Comparison of ENCODE assay signal across 31 cellular contexts in genomic region chr1:37354876-37355275, GRCh38.
DNase-seq lines count a peak whose midpoint lies in the region; ATAC-seq and TF ChIP-seq lines count a peak whose summit lies in the region.
"Had no signal": no experiment of that assay in that cellular context is flagged by ENCODE, and none has a peak within 500 bp of the region (broad histone marks: within the 10 kb centered on the region; RNA-seq: fewer than 3 reads in every experiment).

No MANE protein-coding gene starts in this region.

- no peaks in the 10 kb centered on the region for H3K4me1 ChIP-seq in HEK293 (ENCODE audit: control insufficient read depth, insufficient read depth, low read length)
- H3K4me1 ChIP-seq: A549, BE2C, BLaER1, Caco-2 had no signal

- no peak overlapping the region for H3K4me3 ChIP-seq in HEK293 (ENCODE audit: low read depth, low read length)
- peak overlapping the region; percentile 53 for H3K4me3 ChIP-seq in SK-N-MC
- H3K4me3 ChIP-seq: A549; BLaER1; BLaER1 treated with 17β-estradiol and CSF1 and Interleukin-3, amounts not matched to agents 10 nM and 100 nM had no signal

- H3K36me3 ChIP-seq in HEK293 (ENCODE audit: control insufficient read depth in 2 of 2, insufficient read depth in 1 of 2, low read length in 2 of 2) (no peaks in the 10 kb centered on the region), SK-N-MC (ENCODE audit: insufficient read depth, low read length) (no peaks in the 10 kb centered on the region)
- H3K36me3 ChIP-seq: BE2C; BLaER1; BLaER1 treated with 17β-estradiol and CSF1 and Interleukin-3, amounts not matched to agents 10 nM and 100 nM had no signal

- H3K9me3 ChIP-seq in HEK293 (ENCODE audit: control insufficient read depth, insufficient read depth, low read depth, low read length) (no peaks in the 10 kb centered on the region), SK-N-MC (ENCODE audit: low read depth, low read length) (no peaks in the 10 kb centered on the region)
- H3K9me3 ChIP-seq: A549; BE2C; BLaER1; BLaER1 treated with 17β-estradiol and CSF1 and Interleukin-3, amounts not matched to agents 10 nM and 100 nM; Caco-2 had no signal

- H3K36me3 Mint-ChIP-seq in nephron progenitor cell (ENCODE audit: low read depth): no peaks in the 10 kb centered on the region
- no peaks in the 10 kb centered on the region for H3K36me3 Mint-ChIP-seq in effector memory CD8-positive, alpha-beta T cell (ENCODE audit: insufficient read depth)
- H3K36me3 Mint-ChIP-seq: CD14-positive monocyte; CD4-positive, alpha-beta memory T cell; CD4-positive, CD25-positive, alpha-beta regulatory T cell; CD8-positive, alpha-beta memory T cell; CD8-positive, alpha-beta T cell had no signal

- H3K4me1 Mint-ChIP-seq in nephron progenitor cell: no peaks in the 10 kb centered on the region
- H3K4me1 Mint-ChIP-seq in effector memory CD8-positive, alpha-beta T cell (ENCODE audit: low read depth in 2 of 2): no peaks in the 10 kb centered on the region
- H3K4me1 Mint-ChIP-seq: B cell; CD14-positive monocyte; CD4-positive, alpha-beta memory T cell; CD4-positive, CD25-positive, alpha-beta regulatory T cell; CD8-positive, alpha-beta memory T cell had no signal

- CTCF ChIA-PET in HEK293 (lab: Yijun Ruan, JAX): no interaction called here

- H3K27ac Mint-ChIP-seq in nephron progenitor cell: no peak overlapping the region
- H3K27ac Mint-ChIP-seq in effector memory CD8-positive, alpha-beta T cell: no peak overlapping the region
- H3K27ac Mint-ChIP-seq: B cell; CD4-positive, alpha-beta memory T cell; CD4-positive, alpha-beta T cell; CD4-positive, CD25-positive, alpha-beta regulatory T cell; CD8-positive, alpha-beta memory T cell; CD8-positive, alpha-beta T cell had no signal

- H3K9me3 Mint-ChIP-seq in nephron progenitor cell: no peaks in the 10 kb centered on the region
- no peaks in the 10 kb centered on the region for H3K9me3 Mint-ChIP-seq in effector memory CD8-positive, alpha-beta T cell
- H3K9me3 Mint-ChIP-seq: CD4-positive, alpha-beta memory T cell; CD4-positive, alpha-beta T cell; CD8-positive, alpha-beta memory T cell; CD8-positive, alpha-beta T cell had no signal

- POLR2A ChIA-PET in HEK293 (lab: Yijun Ruan, JAX): no interaction called here

- peaks cover 23% of the 10 kb centered on the region for H3K27me3 Mint-ChIP-seq in nephron progenitor cell (ENCODE audit: low read depth, poor library complexity)
- H3K27me3 Mint-ChIP-seq in effector memory CD8-positive, alpha-beta T cell: peaks cover 36 to 59% of the 10 kb centered on the region in 2 donors

- H3K27ac ChIP-seq in HEK293 (ENCODE audit: extremely low read depth, low read depth, low read length) (no peak overlapping the region), SK-N-MC (peak overlapping the region; percentile 44; the same call in 1 of the 2 replicates)
- H3K27ac ChIP-seq: 22Rv1; A549; BLaER1; BLaER1 treated with 17β-estradiol and CSF1 and Interleukin-3, amounts not matched to agents 10 nM and 100 nM; C4-2B had no signal

- no peak for ATAC-seq in SK-N-SH treated with all-trans-retinoic acid at 6 μM for 48 hours
- ATAC-seq in effector memory CD8-positive, alpha-beta T cell (replicated peaks): no peak
- ATAC-seq: A549; CD8-positive, alpha-beta T cell had no signal

- H3K9ac ChIP-seq in SK-N-MC (ENCODE audit: insufficient read length): no peak overlapping the region
- H3K9ac ChIP-seq: BLaER1; BLaER1 treated with 17β-estradiol and CSF1 and Interleukin-3, amounts not matched to agents 10 nM and 100 nM had no signal

- DNase-seq in MV-4-11 (lab: John Stamatoyannopoulos, UW) (peak; percentile 5), SK-N-MC (ENCODE audit: low read depth, low spot score) (no peak), nephron progenitor cell (no peak)
- no peak for DNase-seq in effector memory CD8-positive, alpha-beta T cell
- DNase-seq: 8988T; ACHN; AML-193; BE2C; C1 segment of cervical spinal cord; Caco-2; Calu3; CD4-positive, alpha-beta memory T cell; CD4-positive, alpha-beta T cell; CD4-positive, CD25-positive, alpha-beta regulatory T cell; CD8-positive, alpha-beta memory T cell; CD8-positive, alpha-beta T cell; COR-L47; DMS 273 treated with DMSO at 0.1 percent for 48 hours; DMS153; DMS53; DND-41; EL had no signal

- TF ChIP-seq CTCF in HEK293 (tag by site-specific recombination; IDR thresholded peaks at IDR 0.05) (no peak), nephron progenitor cell (IDR thresholded peaks at IDR 0.05) (no peak)

- H3K4me3 Mint-ChIP-seq in nephron progenitor cell: no peak overlapping the region
- no peak overlapping the region for H3K4me3 Mint-ChIP-seq in effector memory CD8-positive, alpha-beta T cell
- H3K4me3 Mint-ChIP-seq: B cell; CD14-positive monocyte; CD4-positive, alpha-beta memory T cell; CD4-positive, alpha-beta T cell; CD4-positive, CD25-positive, alpha-beta regulatory T cell; CD8-positive, alpha-beta memory T cell; CD8-positive, alpha-beta T cell had no signal

TF ChIP-seq in HEK293, 187 proteins besides CTCF, POLR2A, EP300 and RAD21:
- TF ChIP-seq PRDM1 (tag by site-specific recombination; IDR thresholded peaks at IDR 0.05) (peak; percentile 70), ZNF366 (tag by site-specific recombination; conservative IDR thresholded peaks at IDR 0.05) (peak; percentile 69), ZNF274 (IDR thresholded peaks at IDR 0.05; ENCODE audit: low read length) (no peak), ZNF274 (tag by site-specific recombination; IDR thresholded peaks at IDR 0.05; ENCODE audit: borderline replicate concordance) (no peak)

TF ChIP-seq in SK-N-SH treated with all-trans-retinoic acid at 6 μM for 48 hours, 23 proteins besides CTCF, POLR2A, EP300 and RAD21:
- TF ChIP-seq SNAI2 (CRISPR knock-in tag; IDR thresholded peaks at IDR 0.05) (no peak), PATZ1 (CRISPR knock-in tag; IDR thresholded peaks at IDR 0.05; ENCODE audit: borderline replicate concordance) (no peak), GLIS3 (CRISPR knock-in tag; IDR thresholded peaks at IDR 0.05) (no peak), ZC3H10 (CRISPR knock-in tag; IDR thresholded peaks at IDR 0.05) (no peak), ZFP3 (CRISPR knock-in tag; IDR thresholded peaks at IDR 0.05) (no peak), CREB5 (CRISPR knock-in tag; IDR thresholded peaks at IDR 0.05; ENCODE audit: low read depth) (no peak), ISL1 (CRISPR knock-in tag; IDR thresholded peaks at IDR 0.05) (no peak), OSR1 (CRISPR knock-in tag; IDR thresholded peaks at IDR 0.05) (no peak), ZNF70 (CRISPR knock-in tag; IDR thresholded peaks at IDR 0.05) (no peak), TOX (CRISPR knock-in tag; IDR thresholded peaks at IDR 0.05; ENCODE audit: borderline replicate concordance) (no peak), POU6F1 (CRISPR knock-in tag; IDR thresholded peaks at IDR 0.05; ENCODE audit: borderline replicate concordance, low read depth) (no peak), ESRRG (CRISPR knock-in tag; IDR thresholded peaks at IDR 0.05) (no peak)
TF ChIP-seq in SK-N-SH treated with all-trans-retinoic acid at 6 μM for 48 hours: peak in this region for 0.
